8 cellular contexts compared by ENCODE assay signal in the genomic region with DNA sequence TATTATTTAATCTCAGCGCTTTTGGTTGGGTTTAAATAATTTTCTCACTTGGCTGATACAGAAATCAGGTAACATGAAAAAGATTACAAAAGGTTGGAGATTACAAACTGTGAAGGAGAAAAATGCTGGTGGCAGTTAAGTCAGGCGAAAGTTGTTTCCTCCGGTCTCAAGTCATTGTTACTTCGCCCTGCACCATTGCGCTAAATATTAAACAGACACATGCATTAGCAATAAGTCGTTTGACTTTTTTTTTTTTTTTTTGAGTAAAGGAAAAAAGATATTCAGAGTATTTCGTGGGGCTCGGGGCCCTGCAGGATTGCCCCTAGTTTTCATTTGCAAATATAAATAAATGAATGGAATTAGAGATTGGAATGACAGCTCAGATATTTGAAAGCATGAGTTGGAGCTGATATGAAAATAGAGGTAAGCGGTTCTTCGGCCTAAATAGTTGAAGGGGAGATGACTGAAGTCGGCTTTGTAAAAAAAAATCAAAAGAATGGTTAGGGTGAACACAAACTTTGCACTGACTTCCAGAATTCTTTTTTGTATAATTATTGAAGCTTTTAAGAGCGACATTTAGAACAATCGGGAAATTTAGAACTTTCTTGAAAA.
DNase-seq lines count a peak whose midpoint lies in the region; ATAC-seq and TF ChIP-seq lines count a peak whose summit lies in the region.

No MANE protein-coding gene starts in this region.

- H4K20me1 ChIP-seq in DND-41 (ENCODE audit: insufficient read depth, low read length) = no peaks in the 10 kb centered on the region

- peak overlapping the region; percentile 50 for H3K4me2 ChIP-seq in DND-41 (ENCODE audit: insufficient read depth, low read length)

- H3K4me3 ChIP-seq in DND-41 (ENCODE audit: low read depth in 1 of 2, low read length in 2 of 2) (peak overlapping the region; percentile 32 to 67; a peak in 3 of 4 replicates), NB4 (ENCODE audit: low read depth, low read length) (peak overlapping the region; percentile 97), duodenal mucosa (ENCODE audit: low read depth in 1 of 2, low read length in 2 of 2) (peak overlapping the region; percentile 91 to 93), neuron (ENCODE audit: low read length) (peak overlapping the region; percentile 59)

- peaks cover 5% of the 10 kb centered on the region for H3K9me3 ChIP-seq in DND-41 (ENCODE audit: insufficient read depth, low read length, severe bottlenecking)
- H3K9me3 ChIP-seq in duodenal mucosa (ENCODE audit: control insufficient read depth in 1 of 2, low read length in 2 of 2) = no peaks in the 10 kb centered on the region
- H3K9me3 ChIP-seq in neuron (ENCODE audit: low read length) = no peaks in the 10 kb centered on the region

- no peak for ATAC-seq in DND-41 (ENCODE audit: insufficient read depth, low read depth)

- H2AFZ ChIP-seq in DND-41 (ENCODE audit: low read depth, low read length) = peak overlapping the region; percentile 53
- peak overlapping the region; percentile 36 for H2AFZ ChIP-seq in neuron (ENCODE audit: low read depth, low read length)

- no peak for TF ChIP-seq CTCF in DND-41 (IDR thresholded peaks at IDR 0.05; ENCODE audit: borderline replicate concordance, extremely low read depth, low read length, poor library complexity, severe bottlenecking)
- TF ChIP-seq CTCF in NB4 (IDR thresholded peaks at IDR 0.05; ENCODE audit: low read depth, low read length) = no peak

- peaks cover 38% of the 10 kb centered on the region for H3K79me2 ChIP-seq in DND-41 (ENCODE audit: insufficient read depth, low read length)

- DNase-seq in DND-41 (no peak), NB4 (ENCODE audit: low read depth) (peak; percentile 62), HPDE6-E6E7 (ENCODE audit: extremely low spot score) (no peak), SHP77 (lab: John Stamatoyannopoulos, UW) (no peak), germinal center (ENCODE audit: low spot score) (no peak), GM19238 (ENCODE audit: insufficient read length, low spot score) (no peak)

- H3K27ac ChIP-seq in DND-41 (ENCODE audit: low read length) (peak overlapping the region; percentile 79), duodenal mucosa (ENCODE audit: low read depth, low read length) (no peak overlapping the region)

- H3K4me1 ChIP-seq in DND-41 (ENCODE audit: insufficient read depth, low read length) (peaks cover 23% of the 10 kb centered on the region), duodenal mucosa (ENCODE audit: control insufficient read depth in 1 of 2, insufficient read depth in 2 of 2, low read length in 2 of 2) (peaks cover 10 to 14% of the 10 kb centered on the region in 2 donors), neuron (ENCODE audit: insufficient read depth, low read length) (peaks cover 19% of the 10 kb centered on the region)

- no peak for TF ChIP-seq POLR2A in NB4 (IDR thresholded peaks at IDR 0.05; ENCODE audit: extremely low read depth, insufficient read length)

- peak overlapping the region; percentile 57 for H3K9ac ChIP-seq in DND-41 (ENCODE audit: low read depth, low read length)
- H3K9ac ChIP-seq in duodenal mucosa (ENCODE audit: low read depth in 1 of 2, low read length in 2 of 2) = peak overlapping the region in 1 of 2 donors; percentile 74

- H3K36me3 ChIP-seq in DND-41 (ENCODE audit: insufficient read depth, low read length) (no peaks in the 10 kb centered on the region), duodenal mucosa (ENCODE audit: control insufficient read depth in 1 of 2, insufficient read depth in 2 of 2, low read length in 2 of 2) (no peaks in the 10 kb centered on the region), neuron (ENCODE audit: insufficient read depth, low read length) (no peaks in the 10 kb centered on the region)

- no peaks in the 10 kb centered on the region for H3K27me3 ChIP-seq in DND-41 (ENCODE audit: insufficient read depth, low read length, poor library complexity)
- H3K27me3 ChIP-seq in duodenal mucosa (ENCODE audit: control insufficient read depth in 1 of 2, insufficient read depth in 2 of 2, low read length in 2 of 2) = no peaks in the 10 kb centered on the region
- H3K27me3 ChIP-seq in neuron (ENCODE audit: insufficient read depth, low read length) = no peaks in the 10 kb centered on the region
